1 cellular context compared by ENCODE assay signal in the genomic region with DNA sequence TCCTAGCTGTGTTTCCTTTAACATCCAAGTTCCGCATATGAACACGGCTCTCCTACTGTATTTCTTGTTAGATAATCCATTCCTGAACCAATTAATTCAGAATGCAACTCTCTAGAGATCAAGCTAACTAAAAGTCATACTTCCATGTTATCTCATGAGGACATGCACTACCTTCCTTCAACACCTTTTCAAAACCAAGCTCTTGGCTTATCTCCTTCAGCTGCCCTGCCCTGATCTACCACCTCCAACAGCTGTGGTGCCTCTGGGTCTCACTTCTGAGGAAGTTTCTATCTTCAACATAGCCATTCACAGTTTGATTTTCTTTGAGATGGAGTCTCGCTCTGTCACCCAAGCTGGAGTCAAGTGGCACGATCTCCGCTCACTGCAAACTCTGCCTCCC.
TF ChIP-seq lines count a peak whose summit lies in the region.

No MANE protein-coding gene starts in this region.

TF ChIP-seq in K562, 482 proteins besides CTCF, POLR2A, EP300 and RAD21 (continues in another document):
- TF ChIP-seq TCF3 (CRISPR knock-in tag; IDR thresholded peaks at IDR 0.05) (peak; percentile 93), STAT5A (IDR thresholded peaks at IDR 0.05; ENCODE audit: borderline replicate concordance, low read length) (peak; percentile 35; the same call in 1 of the 2 replicates), DPF2 (IDR thresholded peaks at IDR 0.05) (peak; percentile 63), POLR2AphosphoS5 (IDR thresholded peaks at IDR 0.05; ENCODE audit: control insufficient read depth, insufficient read depth, low read depth, low read length) (peak; percentile 39; the same call in 1 of the 2 replicates), ZNF347 (CRISPR knock-in tag; IDR thresholded peaks at IDR 0.05; ENCODE audit: low read depth) (no peak), CREB1 (IDR thresholded peaks at IDR 0.05) (no peak), CREB1 (CRISPR knock-in tag; IDR thresholded peaks at IDR 0.05) (no peak), RFX1 (IDR thresholded peaks at IDR 0.05) (no peak), GATA2 (CRISPR knock-in tag; IDR thresholded peaks at IDR 0.05) (peak; percentile 64), TAL1 (IDR thresholded peaks at IDR 0.05) (peak; percentile 85), CBFB (CRISPR knock-in tag; IDR thresholded peaks at IDR 0.05) (no peak), CHD4 (IDR thresholded peaks at IDR 0.05; ENCODE audit: insufficient read depth, insufficient replicate concordance, low read depth, low read length, poor library complexity, severe bottlenecking) (no peak), ZC3H11A (IDR thresholded peaks at IDR 0.05; ENCODE audit: low read depth, low read length) (no peak), ZNF324 (CRISPR knock-in tag; IDR thresholded peaks at IDR 0.05) (no peak), NCOA6 (IDR thresholded peaks at IDR 0.05) (no peak), TOE1 (IDR thresholded peaks at IDR 0.05; ENCODE audit: borderline replicate concordance) (no peak), TOE1 (CRISPR knock-in tag; IDR thresholded peaks at IDR 0.05; ENCODE audit: borderline replicate concordance, low read depth) (no peak), MAFG (tag; conservative IDR thresholded peaks at IDR 0.05) (no peak), ELF4 (CRISPR knock-in tag; IDR thresholded peaks at IDR 0.05) (no peak), ZEB2 (IDR thresholded peaks at IDR 0.05) (0 out of 2 replicates have a peak, but pooled peaks have one; percentile 16), POLR2G (IDR thresholded peaks at IDR 0.05; ENCODE audit: low read depth, low read length) (no peak), MEIS2 (IDR thresholded peaks at IDR 0.05; ENCODE audit: partially characterized antibody) (peak; percentile 76), ZNF140 (CRISPR knock-in tag; IDR thresholded peaks at IDR 0.05) (no peak), ZNF165 (CRISPR knock-in tag; IDR thresholded peaks at IDR 0.05; ENCODE audit: borderline replicate concordance) (no peak)
- TF ChIP-seq, protein P1, sequence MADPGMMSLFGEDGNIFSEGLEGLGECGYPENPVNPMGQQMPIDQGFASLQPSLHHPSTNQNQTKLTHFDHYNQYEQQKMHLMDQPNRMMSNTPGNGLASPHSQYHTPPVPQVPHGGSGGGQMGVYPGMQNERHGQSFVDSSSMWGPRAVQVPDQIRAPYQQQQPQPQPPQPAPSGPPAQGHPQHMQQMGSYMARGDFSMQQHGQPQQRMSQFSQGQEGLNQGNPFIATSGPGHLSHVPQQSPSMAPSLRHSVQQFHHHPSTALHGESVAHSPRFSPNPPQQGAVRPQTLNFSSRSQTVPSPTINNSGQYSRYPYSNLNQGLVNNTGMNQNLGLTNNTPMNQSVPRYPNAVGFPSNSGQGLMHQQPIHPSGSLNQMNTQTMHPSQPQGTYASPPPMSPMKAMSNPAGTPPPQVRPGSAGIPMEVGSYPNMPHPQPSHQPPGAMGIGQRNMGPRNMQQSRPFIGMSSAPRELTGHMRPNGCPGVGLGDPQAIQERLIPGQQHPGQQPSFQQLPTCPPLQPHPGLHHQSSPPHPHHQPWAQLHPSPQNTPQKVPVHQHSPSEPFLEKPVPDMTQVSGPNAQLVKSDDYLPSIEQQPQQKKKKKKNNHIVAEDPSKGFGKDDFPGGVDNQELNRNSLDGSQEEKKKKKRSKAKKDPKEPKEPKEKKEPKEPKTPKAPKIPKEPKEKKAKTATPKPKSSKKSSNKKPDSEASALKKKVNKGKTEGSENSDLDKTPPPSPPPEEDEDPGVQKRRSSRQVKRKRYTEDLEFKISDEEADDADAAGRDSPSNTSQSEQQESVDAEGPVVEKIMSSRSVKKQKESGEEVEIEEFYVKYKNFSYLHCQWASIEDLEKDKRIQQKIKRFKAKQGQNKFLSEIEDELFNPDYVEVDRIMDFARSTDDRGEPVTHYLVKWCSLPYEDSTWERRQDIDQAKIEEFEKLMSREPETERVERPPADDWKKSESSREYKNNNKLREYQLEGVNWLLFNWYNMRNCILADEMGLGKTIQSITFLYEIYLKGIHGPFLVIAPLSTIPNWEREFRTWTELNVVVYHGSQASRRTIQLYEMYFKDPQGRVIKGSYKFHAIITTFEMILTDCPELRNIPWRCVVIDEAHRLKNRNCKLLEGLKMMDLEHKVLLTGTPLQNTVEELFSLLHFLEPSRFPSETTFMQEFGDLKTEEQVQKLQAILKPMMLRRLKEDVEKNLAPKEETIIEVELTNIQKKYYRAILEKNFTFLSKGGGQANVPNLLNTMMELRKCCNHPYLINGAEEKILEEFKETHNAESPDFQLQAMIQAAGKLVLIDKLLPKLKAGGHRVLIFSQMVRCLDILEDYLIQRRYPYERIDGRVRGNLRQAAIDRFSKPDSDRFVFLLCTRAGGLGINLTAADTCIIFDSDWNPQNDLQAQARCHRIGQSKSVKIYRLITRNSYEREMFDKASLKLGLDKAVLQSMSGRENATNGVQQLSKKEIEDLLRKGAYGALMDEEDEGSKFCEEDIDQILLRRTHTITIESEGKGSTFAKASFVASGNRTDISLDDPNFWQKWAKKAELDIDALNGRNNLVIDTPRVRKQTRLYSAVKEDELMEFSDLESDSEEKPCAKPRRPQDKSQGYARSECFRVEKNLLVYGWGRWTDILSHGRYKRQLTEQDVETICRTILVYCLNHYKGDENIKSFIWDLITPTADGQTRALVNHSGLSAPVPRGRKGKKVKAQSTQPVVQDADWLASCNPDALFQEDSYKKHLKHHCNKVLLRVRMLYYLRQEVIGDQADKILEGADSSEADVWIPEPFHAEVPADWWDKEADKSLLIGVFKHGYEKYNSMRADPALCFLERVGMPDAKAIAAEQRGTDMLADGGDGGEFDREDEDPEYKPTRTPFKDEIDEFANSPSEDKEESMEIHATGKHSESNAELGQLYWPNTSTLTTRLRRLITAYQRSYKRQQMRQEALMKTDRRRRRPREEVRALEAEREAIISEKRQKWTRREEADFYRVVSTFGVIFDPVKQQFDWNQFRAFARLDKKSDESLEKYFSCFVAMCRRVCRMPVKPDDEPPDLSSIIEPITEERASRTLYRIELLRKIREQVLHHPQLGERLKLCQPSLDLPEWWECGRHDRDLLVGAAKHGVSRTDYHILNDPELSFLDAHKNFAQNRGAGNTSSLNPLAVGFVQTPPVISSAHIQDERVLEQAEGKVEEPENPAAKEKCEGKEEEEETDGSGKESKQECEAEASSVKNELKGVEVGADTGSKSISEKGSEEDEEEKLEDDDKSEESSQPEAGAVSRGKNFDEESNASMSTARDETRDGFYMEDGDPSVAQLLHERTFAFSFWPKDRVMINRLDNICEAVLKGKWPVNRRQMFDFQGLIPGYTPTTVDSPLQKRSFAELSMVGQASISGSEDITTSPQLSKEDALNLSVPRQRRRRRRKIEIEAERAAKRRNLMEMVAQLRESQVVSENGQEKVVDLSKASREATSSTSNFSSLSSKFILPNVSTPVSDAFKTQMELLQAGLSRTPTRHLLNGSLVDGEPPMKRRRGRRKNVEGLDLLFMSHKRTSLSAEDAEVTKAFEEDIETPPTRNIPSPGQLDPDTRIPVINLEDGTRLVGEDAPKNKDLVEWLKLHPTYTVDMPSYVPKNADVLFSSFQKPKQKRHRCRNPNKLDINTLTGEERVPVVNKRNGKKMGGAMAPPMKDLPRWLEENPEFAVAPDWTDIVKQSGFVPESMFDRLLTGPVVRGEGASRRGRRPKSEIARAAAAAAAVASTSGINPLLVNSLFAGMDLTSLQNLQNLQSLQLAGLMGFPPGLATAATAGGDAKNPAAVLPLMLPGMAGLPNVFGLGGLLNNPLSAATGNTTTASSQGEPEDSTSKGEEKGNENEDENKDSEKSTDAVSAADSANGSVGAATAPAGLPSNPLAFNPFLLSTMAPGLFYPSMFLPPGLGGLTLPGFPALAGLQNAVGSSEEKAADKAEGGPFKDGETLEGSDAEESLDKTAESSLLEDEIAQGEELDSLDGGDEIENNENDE (IDR thresholded peaks at IDR 0.05; ENCODE audit: low read depth, low read length), result no peak
- TF ChIP-seq, protein P2, sequence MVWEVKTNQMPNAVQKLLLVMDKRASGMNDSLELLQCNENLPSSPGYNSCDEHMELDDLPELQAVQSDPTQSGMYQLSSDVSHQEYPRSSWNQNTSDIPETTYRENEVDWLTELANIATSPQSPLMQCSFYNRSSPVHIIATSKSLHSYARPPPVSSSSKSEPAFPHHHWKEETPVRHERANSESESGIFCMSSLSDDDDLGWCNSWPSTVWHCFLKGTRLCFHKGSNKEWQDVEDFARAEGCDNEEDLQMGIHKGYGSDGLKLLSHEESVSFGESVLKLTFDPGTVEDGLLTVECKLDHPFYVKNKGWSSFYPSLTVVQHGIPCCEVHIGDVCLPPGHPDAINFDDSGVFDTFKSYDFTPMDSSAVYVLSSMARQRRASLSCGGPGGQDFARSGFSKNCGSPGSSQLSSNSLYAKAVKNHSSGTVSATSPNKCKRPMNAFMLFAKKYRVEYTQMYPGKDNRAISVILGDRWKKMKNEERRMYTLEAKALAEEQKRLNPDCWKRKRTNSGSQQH (CRISPR knock-in tag; IDR thresholded peaks at IDR 0.05), result no peak
- TF ChIP-seq, protein P3, sequence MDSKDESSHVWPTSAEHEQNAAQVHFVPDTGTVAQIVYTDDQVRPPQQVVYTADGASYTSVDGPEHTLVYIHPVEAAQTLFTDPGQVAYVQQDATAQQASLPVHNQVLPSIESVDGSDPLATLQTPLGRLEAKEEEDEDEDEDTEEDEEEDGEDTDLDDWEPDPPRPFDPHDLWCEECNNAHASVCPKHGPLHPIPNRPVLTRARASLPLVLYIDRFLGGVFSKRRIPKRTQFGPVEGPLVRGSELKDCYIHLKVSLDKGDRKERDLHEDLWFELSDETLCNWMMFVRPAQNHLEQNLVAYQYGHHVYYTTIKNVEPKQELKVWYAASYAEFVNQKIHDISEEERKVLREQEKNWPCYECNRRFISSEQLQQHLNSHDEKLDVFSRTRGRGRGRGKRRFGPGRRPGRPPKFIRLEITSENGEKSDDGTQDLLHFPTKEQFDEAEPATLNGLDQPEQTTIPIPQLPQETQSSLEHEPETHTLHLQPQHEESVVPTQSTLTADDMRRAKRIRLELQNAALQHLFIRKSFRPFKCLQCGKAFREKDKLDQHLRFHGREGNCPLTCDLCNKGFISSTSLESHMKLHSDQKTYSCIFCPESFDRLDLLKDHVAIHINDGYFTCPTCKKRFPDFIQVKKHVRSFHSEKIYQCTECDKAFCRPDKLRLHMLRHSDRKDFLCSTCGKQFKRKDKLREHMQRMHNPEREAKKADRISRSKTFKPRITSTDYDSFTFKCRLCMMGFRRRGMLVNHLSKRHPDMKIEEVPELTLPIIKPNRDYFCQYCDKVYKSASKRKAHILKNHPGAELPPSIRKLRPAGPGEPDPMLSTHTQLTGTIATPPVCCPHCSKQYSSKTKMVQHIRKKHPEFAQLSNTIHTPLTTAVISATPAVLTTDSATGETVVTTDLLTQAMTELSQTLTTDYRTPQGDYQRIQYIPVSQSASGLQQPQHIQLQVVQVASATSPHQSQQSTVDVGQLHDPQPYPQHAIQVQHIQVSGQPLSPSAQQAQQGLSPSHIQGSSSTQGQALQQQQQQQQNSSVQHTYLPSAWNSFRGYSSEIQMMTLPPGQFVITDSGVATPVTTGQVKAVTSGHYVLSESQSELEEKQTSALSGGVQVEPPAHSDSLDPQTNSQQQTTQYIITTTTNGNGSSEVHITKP (IDR thresholded peaks at IDR 0.05; ENCODE audit: partially characterized antibody), result no peak
- TF ChIP-seq, protein P4, sequence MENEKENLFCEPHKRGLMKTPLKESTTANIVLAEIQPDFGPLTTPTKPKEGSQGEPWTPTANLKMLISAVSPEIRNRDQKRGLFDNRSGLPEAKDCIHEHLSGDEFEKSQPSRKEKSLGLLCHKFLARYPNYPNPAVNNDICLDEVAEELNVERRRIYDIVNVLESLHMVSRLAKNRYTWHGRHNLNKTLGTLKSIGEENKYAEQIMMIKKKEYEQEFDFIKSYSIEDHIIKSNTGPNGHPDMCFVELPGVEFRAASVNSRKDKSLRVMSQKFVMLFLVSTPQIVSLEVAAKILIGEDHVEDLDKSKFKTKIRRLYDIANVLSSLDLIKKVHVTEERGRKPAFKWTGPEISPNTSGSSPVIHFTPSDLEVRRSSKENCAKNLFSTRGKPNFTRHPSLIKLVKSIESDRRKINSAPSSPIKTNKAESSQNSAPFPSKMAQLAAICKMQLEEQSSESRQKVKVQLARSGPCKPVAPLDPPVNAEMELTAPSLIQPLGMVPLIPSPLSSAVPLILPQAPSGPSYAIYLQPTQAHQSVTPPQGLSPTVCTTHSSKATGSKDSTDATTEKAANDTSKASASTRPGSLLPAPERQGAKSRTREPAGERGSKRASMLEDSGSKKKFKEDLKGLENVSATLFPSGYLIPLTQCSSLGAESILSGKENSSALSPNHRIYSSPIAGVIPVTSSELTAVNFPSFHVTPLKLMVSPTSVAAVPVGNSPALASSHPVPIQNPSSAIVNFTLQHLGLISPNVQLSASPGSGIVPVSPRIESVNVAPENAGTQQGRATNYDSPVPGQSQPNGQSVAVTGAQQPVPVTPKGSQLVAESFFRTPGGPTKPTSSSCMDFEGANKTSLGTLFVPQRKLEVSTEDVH (IDR thresholded peaks at IDR 0.05; ENCODE audit: low read depth, partially characterized antibody), result no peak
- TF ChIP-seq, protein P5, sequence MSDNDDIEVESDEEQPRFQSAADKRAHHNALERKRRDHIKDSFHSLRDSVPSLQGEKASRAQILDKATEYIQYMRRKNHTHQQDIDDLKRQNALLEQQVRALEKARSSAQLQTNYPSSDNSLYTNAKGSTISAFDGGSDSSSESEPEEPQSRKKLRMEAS (CRISPR knock-in tag; IDR thresholded peaks at IDR 0.05), result no peak
- TF ChIP-seq, protein P6, sequence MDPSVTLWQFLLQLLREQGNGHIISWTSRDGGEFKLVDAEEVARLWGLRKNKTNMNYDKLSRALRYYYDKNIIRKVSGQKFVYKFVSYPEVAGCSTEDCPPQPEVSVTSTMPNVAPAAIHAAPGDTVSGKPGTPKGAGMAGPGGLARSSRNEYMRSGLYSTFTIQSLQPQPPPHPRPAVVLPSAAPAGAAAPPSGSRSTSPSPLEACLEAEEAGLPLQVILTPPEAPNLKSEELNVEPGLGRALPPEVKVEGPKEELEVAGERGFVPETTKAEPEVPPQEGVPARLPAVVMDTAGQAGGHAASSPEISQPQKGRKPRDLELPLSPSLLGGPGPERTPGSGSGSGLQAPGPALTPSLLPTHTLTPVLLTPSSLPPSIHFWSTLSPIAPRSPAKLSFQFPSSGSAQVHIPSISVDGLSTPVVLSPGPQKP (CRISPR knock-in tag; IDR thresholded peaks at IDR 0.05), result no peak
- TF ChIP-seq, protein P7, sequence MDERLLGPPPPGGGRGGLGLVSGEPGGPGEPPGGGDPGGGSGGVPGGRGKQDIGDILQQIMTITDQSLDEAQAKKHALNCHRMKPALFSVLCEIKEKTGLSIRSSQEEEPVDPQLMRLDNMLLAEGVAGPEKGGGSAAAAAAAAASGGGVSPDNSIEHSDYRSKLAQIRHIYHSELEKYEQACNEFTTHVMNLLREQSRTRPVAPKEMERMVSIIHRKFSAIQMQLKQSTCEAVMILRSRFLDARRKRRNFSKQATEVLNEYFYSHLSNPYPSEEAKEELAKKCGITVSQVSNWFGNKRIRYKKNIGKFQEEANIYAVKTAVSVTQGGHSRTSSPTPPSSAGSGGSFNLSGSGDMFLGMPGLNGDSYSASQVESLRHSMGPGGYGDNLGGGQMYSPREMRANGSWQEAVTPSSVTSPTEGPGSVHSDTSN (CRISPR knock-in tag; IDR thresholded peaks at IDR 0.05; ENCODE audit: low read depth), result no peak
- TF ChIP-seq, protein P7 (tag; conservative IDR thresholded peaks at IDR 0.05; ENCODE audit: low read depth), result peak; percentile 71
